Comparison of ENCODE assay signal across 8 cellular contexts in genomic region chr2:43193996-43194869, GRCh38. TPM values are rescaled to one million over a fixed set of nuclear protein-coding genes. Genes with fewer than 3 reads are reported as not detected.
A peak's percentile ranks its signal among the peaks of the same experiment; 100 is the strongest.
DNase-seq lines count a peak whose midpoint lies in the region; ATAC-seq and TF ChIP-seq lines count a peak whose summit lies in the region.

No MANE protein-coding gene starts in this region.

- H3K36me3 Mint-ChIP-seq in activated naive CD4-positive, alpha-beta T cell treated with anti-CD3 and anti-CD28 coated beads, Interleukin-2, amount 50 U/mL, for 24 hours: peaks cover 2% of the 10 kb centered on the region

- H3K9me3 ChIP-seq in upper lobe of left lung: no peaks in the 10 kb centered on the region

- no peak overlapping the region for H3K4me3 ChIP-seq in upper lobe of left lung

- WGBS in upper lobe of left lung, 2 donors: 61 to 65% methylated on average over 15 of the region's 15 CpGs

- TF ChIP-seq POLR2A in upper lobe of left lung (IDR thresholded peaks at IDR 0.05): no peak

- ATAC-seq in HG03378 (IDR thresholded peaks at IDR 0.05; ENCODE audit: unreplicated experiment): peak; percentile 62
- peak; percentile 15 for ATAC-seq in esophagus mucosa
- peak; percentile 43 to 81 for ATAC-seq in upper lobe of left lung (ENCODE audit: low FRiP score in 2 of 2)
- no peak for ATAC-seq in GM21526 (IDR thresholded peaks at IDR 0.05; ENCODE audit: low FRiP score, unreplicated experiment)

- peak overlapping the region; percentile 91 for H3K4me3 Mint-ChIP-seq in activated naive CD4-positive, alpha-beta T cell treated with anti-CD3 and anti-CD28 coated beads, Interleukin-2, amount 50 U/mL, for 24 hours

- H3K4me1 ChIP-seq in upper lobe of left lung: peaks cover 8 to 25% (median 22%) of the 10 kb centered on the region in 4 donors

- no peak for DNase-seq in activated naive CD4-positive, alpha-beta T cell treated with anti-CD3 and anti-CD28 coated beads, Interleukin-2, amount 50 U/mL, for 16 hours
- peak in 1 of 2 donors; percentile 71 for DNase-seq in upper lobe of left lung
- no peak for DNase-seq in activated CD4-positive, alpha-beta T cell treated with anti-CD3 and anti-CD28 coated beads for 1 hour
- DNase-seq in activated CD4-positive, alpha-beta T cell treated with anti-CD3 and anti-CD28 coated beads, Interleukin-2, amount 50 U/mL, for 4 hours: no peak

- H3K27ac ChIP-seq in upper lobe of left lung: peak overlapping the region; percentile 31 to 76 (median 54)

- H3K27me3 Mint-ChIP-seq in activated naive CD4-positive, alpha-beta T cell treated with anti-CD3 and anti-CD28 coated beads, Interleukin-2, amount 50 U/mL, for 24 hours: no peaks in the 10 kb centered on the region

- no peaks in the 10 kb centered on the region for H3K36me3 ChIP-seq in upper lobe of left lung

- H3K27ac Mint-ChIP-seq in activated naive CD4-positive, alpha-beta T cell treated with anti-CD3 and anti-CD28 coated beads, Interleukin-2, amount 50 U/mL, for 24 hours: peak overlapping the region; percentile 97

- H3K9me3 Mint-ChIP-seq in activated naive CD4-positive, alpha-beta T cell treated with anti-CD3 and anti-CD28 coated beads, Interleukin-2, amount 50 U/mL, for 24 hours: no peaks in the 10 kb centered on the region

- TF ChIP-seq CTCF in upper lobe of left lung (IDR thresholded peaks at IDR 0.05): no peak

- no peak for TF ChIP-seq EP300 in upper lobe of left lung (IDR thresholded peaks at IDR 0.05)

- no peaks in the 10 kb centered on the region for H3K27me3 ChIP-seq in upper lobe of left lung

- H3K4me1 Mint-ChIP-seq in activated naive CD4-positive, alpha-beta T cell treated with anti-CD3 and anti-CD28 coated beads, Interleukin-2, amount 50 U/mL, for 24 hours: peaks cover 65% of the 10 kb centered on the region

RNA-seq across cellular contexts. Expression of gene ZFP36L2, which starts 32.2 kb away (rescaled TPM):
- total RNA-seq in esophagus mucosa: 71.0 TPM
- total RNA-seq in upper lobe of left lung: 100 to 1,000 TPM in 4 of 6 donors, 10 to 100 TPM in 2; 65.4 to 180 (median 127) TPM
